In genomic region chr16:4693296-4693955, GRCh38 we compare ENCODE assay signal across 1 cellular context.
TF ChIP-seq lines count a peak whose summit lies in the region.

NUDT16L1 (plus strand) TSS chr16:4693562; CDS start chr16:4693727, 165 bp downstream.

TF ChIP-seq in HepG2, 621 proteins besides CTCF, POLR2A, EP300 and RAD21 (continued from another document and continues in another):
- TF ChIP-seq SKIL (CRISPR knock-in tag; IDR thresholded peaks at IDR 0.05; ENCODE audit: borderline replicate concordance) (no peak), ZNF264 (CRISPR knock-in tag; IDR thresholded peaks at IDR 0.05) (no peak), ZMYM3 (CRISPR knock-in tag; IDR thresholded peaks at IDR 0.05) (no peak), NR2C2 (CRISPR knock-in tag; IDR thresholded peaks at IDR 0.05; ENCODE audit: borderline replicate concordance) (peak; percentile 72), PHF21A (CRISPR knock-in tag; IDR thresholded peaks at IDR 0.05) (peak; percentile 43; the same call in 1 of the 2 replicates), ZNF263 (CRISPR knock-in tag; IDR thresholded peaks at IDR 0.05) (no peak), ZNF136 (CRISPR knock-in tag; IDR thresholded peaks at IDR 0.05; ENCODE audit: low read depth) (no peak), SNAI1 (CRISPR knock-in tag; IDR thresholded peaks at IDR 0.05; ENCODE audit: borderline replicate concordance) (no peak), CENPT (CRISPR knock-in tag; IDR thresholded peaks at IDR 0.05; ENCODE audit: low read depth) (peak; percentile 62; the same call in 1 of the 2 replicates), ZNF382 (CRISPR knock-in tag; IDR thresholded peaks at IDR 0.05; ENCODE audit: borderline replicate concordance) (no peak), MTF1 (CRISPR knock-in tag; IDR thresholded peaks at IDR 0.05) (peak; percentile 99), ZNF224 (CRISPR knock-in tag; IDR thresholded peaks at IDR 0.05) (no peak), DNMT1 (CRISPR knock-in tag; IDR thresholded peaks at IDR 0.05) (no peak), TAF1 (CRISPR knock-in tag; IDR thresholded peaks at IDR 0.05) (peak; percentile 75), PAX8 (CRISPR knock-in tag; IDR thresholded peaks at IDR 0.05; ENCODE audit: borderline replicate concordance) (no peak), ZNF230 (CRISPR knock-in tag; IDR thresholded peaks at IDR 0.05) (no peak), SRF (IDR thresholded peaks at IDR 0.05; ENCODE audit: low read depth, low read length) (no peak), ZNF17 (CRISPR knock-in tag; IDR thresholded peaks at IDR 0.05) (no peak), MAFK (conservative IDR thresholded peaks at IDR 0.05 in 1 of 2, IDR thresholded peaks at IDR 0.05 in 1 of 2; ENCODE audit: low read length in 2 of 2) (no peak), ZSCAN25 (CRISPR knock-in tag; IDR thresholded peaks at IDR 0.05) (peak; percentile 24; the same call in 1 of the 2 replicates), TEAD2 (CRISPR knock-in tag; IDR thresholded peaks at IDR 0.05) (no peak), ZNF296 (CRISPR knock-in tag; conservative IDR thresholded peaks at IDR 0.05) (no peak), PHF5A (CRISPR knock-in tag; IDR thresholded peaks at IDR 0.05; ENCODE audit: low read depth, unreplicated experiment) (no peak), MATR3 (CRISPR knock-in tag; IDR thresholded peaks at IDR 0.05) (no peak), ZNF614 (CRISPR knock-in tag; IDR thresholded peaks at IDR 0.05; ENCODE audit: borderline replicate concordance) (no peak), ZNF558 (CRISPR knock-in tag; IDR thresholded peaks at IDR 0.05; ENCODE audit: borderline replicate concordance) (peak; percentile 27; the same call in 1 of the 2 replicates), RNF219 (CRISPR knock-in tag; IDR thresholded peaks at IDR 0.05) (no peak), ZNF280B (CRISPR knock-in tag; IDR thresholded peaks at IDR 0.05; ENCODE audit: borderline replicate concordance) (peak; percentile 17; the same call in 1 of the 2 replicates), PAXIP1 (CRISPR knock-in tag; conservative IDR thresholded peaks at IDR 0.05) (no peak; the same call in 1 of the 2 replicates)
- TF ChIP-seq, protein P1, sequence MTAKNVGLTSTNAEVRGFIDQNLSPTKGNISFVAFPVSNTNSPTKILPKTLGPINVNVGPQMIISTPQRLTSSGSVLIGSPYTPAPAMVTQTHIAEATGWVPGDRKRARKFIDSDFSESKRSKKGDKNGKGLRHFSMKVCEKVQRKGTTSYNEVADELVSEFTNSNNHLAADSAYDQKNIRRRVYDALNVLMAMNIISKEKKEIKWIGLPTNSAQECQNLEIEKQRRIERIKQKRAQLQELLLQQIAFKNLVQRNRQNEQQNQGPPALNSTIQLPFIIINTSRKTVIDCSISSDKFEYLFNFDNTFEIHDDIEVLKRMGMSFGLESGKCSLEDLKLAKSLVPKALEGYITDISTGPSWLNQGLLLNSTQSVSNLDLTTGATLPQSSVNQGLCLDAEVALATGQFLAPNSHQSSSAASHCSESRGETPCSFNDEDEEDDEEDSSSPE (CRISPR knock-in tag; IDR thresholded peaks at IDR 0.05), result peak; percentile 48; the same call in 1 of the 2 replicates
- TF ChIP-seq, protein P2, sequence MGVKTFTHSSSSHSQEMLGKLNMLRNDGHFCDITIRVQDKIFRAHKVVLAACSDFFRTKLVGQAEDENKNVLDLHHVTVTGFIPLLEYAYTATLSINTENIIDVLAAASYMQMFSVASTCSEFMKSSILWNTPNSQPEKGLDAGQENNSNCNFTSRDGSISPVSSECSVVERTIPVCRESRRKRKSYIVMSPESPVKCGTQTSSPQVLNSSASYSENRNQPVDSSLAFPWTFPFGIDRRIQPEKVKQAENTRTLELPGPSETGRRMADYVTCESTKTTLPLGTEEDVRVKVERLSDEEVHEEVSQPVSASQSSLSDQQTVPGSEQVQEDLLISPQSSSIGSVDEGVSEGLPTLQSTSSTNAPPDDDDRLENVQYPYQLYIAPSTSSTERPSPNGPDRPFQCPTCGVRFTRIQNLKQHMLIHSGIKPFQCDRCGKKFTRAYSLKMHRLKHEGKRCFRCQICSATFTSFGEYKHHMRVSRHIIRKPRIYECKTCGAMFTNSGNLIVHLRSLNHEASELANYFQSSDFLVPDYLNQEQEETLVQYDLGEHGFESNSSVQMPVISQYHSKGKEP (CRISPR knock-in tag; IDR thresholded peaks at IDR 0.05), result no peak
- TF ChIP-seq, protein P3, sequence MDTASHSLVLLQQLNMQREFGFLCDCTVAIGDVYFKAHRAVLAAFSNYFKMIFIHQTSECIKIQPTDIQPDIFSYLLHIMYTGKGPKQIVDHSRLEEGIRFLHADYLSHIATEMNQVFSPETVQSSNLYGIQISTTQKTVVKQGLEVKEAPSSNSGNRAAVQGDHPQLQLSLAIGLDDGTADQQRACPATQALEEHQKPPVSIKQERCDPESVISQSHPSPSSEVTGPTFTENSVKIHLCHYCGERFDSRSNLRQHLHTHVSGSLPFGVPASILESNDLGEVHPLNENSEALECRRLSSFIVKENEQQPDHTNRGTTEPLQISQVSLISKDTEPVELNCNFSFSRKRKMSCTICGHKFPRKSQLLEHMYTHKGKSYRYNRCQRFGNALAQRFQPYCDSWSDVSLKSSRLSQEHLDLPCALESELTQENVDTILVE (CRISPR knock-in tag; IDR thresholded peaks at IDR 0.05), result no peak
- TF ChIP-seq, protein P4, sequence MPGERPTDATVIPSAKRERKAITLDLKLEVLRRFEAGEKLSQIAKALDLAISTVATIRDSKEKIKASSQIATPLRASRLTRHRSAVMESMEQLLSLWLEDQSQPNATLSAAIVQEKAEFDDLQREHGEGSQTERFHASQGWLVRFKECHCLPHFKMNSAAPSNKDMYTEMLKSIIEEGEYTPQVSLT (CRISPR knock-in tag; IDR thresholded peaks at IDR 0.05; ENCODE audit: borderline replicate concordance, low read depth), result no peak; the same call in 1 of the 2 replicates
- TF ChIP-seq, protein P5, sequence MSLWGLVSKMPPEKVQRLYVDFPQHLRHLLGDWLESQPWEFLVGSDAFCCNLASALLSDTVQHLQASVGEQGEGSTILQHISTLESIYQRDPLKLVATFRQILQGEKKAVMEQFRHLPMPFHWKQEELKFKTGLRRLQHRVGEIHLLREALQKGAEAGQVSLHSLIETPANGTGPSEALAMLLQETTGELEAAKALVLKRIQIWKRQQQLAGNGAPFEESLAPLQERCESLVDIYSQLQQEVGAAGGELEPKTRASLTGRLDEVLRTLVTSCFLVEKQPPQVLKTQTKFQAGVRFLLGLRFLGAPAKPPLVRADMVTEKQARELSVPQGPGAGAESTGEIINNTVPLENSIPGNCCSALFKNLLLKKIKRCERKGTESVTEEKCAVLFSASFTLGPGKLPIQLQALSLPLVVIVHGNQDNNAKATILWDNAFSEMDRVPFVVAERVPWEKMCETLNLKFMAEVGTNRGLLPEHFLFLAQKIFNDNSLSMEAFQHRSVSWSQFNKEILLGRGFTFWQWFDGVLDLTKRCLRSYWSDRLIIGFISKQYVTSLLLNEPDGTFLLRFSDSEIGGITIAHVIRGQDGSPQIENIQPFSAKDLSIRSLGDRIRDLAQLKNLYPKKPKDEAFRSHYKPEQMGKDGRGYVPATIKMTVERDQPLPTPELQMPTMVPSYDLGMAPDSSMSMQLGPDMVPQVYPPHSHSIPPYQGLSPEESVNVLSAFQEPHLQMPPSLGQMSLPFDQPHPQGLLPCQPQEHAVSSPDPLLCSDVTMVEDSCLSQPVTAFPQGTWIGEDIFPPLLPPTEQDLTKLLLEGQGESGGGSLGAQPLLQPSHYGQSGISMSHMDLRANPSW (CRISPR knock-in tag; IDR thresholded peaks at IDR 0.05; ENCODE audit: borderline replicate concordance), result no peak
- TF ChIP-seq, protein P6, sequence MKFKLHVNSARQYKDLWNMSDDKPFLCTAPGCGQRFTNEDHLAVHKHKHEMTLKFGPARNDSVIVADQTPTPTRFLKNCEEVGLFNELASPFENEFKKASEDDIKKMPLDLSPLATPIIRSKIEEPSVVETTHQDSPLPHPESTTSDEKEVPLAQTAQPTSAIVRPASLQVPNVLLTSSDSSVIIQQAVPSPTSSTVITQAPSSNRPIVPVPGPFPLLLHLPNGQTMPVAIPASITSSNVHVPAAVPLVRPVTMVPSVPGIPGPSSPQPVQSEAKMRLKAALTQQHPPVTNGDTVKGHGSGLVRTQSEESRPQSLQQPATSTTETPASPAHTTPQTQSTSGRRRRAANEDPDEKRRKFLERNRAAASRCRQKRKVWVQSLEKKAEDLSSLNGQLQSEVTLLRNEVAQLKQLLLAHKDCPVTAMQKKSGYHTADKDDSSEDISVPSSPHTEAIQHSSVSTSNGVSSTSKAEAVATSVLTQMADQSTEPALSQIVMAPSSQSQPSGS (CRISPR knock-in tag; IDR thresholded peaks at IDR 0.05), result no peak
